Comparison of ENCODE assay signal across 1 cellular context in the genomic region with DNA sequence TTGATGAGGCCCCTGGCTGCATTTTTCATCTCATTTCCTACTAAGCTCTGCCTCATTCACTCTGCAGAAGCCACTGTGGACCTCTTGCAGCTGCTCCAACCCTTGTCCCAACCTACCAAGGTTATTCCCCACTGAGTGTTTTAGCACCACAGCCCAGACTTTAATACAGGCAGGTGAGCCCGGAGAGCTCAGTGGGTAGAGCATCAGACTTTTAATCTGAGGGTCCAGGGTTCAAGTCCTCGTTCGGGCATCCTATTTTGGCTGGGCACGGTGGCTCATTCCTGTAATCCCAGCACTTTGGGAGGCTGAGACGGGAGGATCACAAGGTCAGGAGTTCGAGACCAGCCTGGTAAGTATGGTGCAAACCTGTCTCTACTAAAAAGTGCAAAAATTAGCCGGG.
TF ChIP-seq lines count a peak whose summit lies in the region.

No MANE protein-coding gene starts in this region.

TF ChIP-seq in H1, 55 proteins besides CTCF, POLR2A, EP300 and RAD21:
- TF ChIP-seq SIX5 (IDR thresholded peaks at IDR 0.05; ENCODE audit: low read depth, low read length) (no peak), RBBP5 (IDR thresholded peaks at IDR 0.05; ENCODE audit: borderline replicate concordance, low read depth, low read length) (no peak), TBP (IDR thresholded peaks at IDR 0.05; ENCODE audit: low read depth, low read length) (peak; percentile 97)
